In genomic region chr10:93139059-93139658, GRCh38 we compare ENCODE assay signal across 13 cellular contexts.
"Had no signal": no experiment of that assay in that cellular context is flagged by ENCODE, and none has a peak within 500 bp of the region (broad histone marks: within the 10 kb centered on the region; RNA-seq: fewer than 3 reads in every experiment).

No MANE protein-coding gene starts in this region.

- H3K4me1 Mint-ChIP-seq: activated naive CD8-positive, alpha-beta T cell treated with anti-CD3 and anti-CD28 coated beads, Interleukin-2, amount 50 U/mL, for 24 hours; stimulated activated effector memory CD8-positive, alpha-beta T cell treated with anti-CD3 and anti-CD28 coated beads, Interleukin-12 subunit alpha, Interleukin-12 subunit beta, amount 100 ng/mL, for 72 hours had no signal

- H3K4me3 Mint-ChIP-seq: activated CD4-positive, alpha-beta memory T cell treated with anti-CD3 and anti-CD28 coated beads for 36 hours; activated naive CD8-positive, alpha-beta T cell treated with anti-CD3 and anti-CD28 coated beads, Interleukin-2, amount 50 U/mL, for 24 hours; stimulated activated effector memory CD8-positive, alpha-beta T cell treated with anti-CD3 and anti-CD28 coated beads, Interleukin-12 subunit alpha, Interleukin-12 subunit beta, amount 100 ng/mL, for 72 hours had no signal

- H3K27ac ChIP-seq: cardiac muscle cell, heart left ventricle, tibial nerve had no signal

- ATAC-seq: activated naive CD8-positive, alpha-beta T cell treated with anti-CD3 and anti-CD28 coated beads, Interleukin-2, amount 50 U/mL, for 24 hours; heart left ventricle; stimulated activated effector memory CD8-positive, alpha-beta T cell treated with anti-CD3 and anti-CD28 coated beads, Interleukin-12 subunit alpha, Interleukin-12 subunit beta, amount 100 ng/mL, for 72 hours had no signal

- H3K4me3 ChIP-seq: cardiac muscle cell, heart left ventricle, skin epidermis, tibial nerve had no signal

- H3K36me3 ChIP-seq: cardiac muscle cell, heart left ventricle, tibial nerve had no signal

- H3K9me3 Mint-ChIP-seq: activated CD4-positive, alpha-beta memory T cell treated with anti-CD3 and anti-CD28 coated beads for 36 hours; activated naive CD8-positive, alpha-beta T cell treated with anti-CD3 and anti-CD28 coated beads, Interleukin-2, amount 50 U/mL, for 24 hours; stimulated activated effector memory CD8-positive, alpha-beta T cell treated with anti-CD3 and anti-CD28 coated beads, Interleukin-12 subunit alpha, Interleukin-12 subunit beta, amount 100 ng/mL, for 72 hours had no signal

- DNase-seq: activated CD4-positive, alpha-beta memory T cell treated with anti-CD3 and anti-CD28 coated beads for 36 hours; activated CD4-positive, alpha-beta T cell treated with anti-CD3 and anti-CD28 coated beads for 1 hour; activated CD8-positive, alpha-beta memory T cell treated with anti-CD3 and anti-CD28 coated beads, Interleukin-2, amount 50 U/mL, for 4 hours; activated naive CD4-positive, alpha-beta T cell treated with Interleukin-2 at 50 U/mL for 16 hours; activated naive CD8-positive, alpha-beta T cell treated with anti-CD3 and anti-CD28 coated beads, Interleukin-2, amount 50 U/mL, for 24 hours; effector CD4-positive, alpha-beta T cell; heart left ventricle; posterior cingulate gyrus; SW 1271 had no signal

- H3K27me3 ChIP-seq: cardiac muscle cell, tibial nerve had no signal

- H3K9me3 ChIP-seq: heart left ventricle, tibial nerve had no signal

- H3K27ac Mint-ChIP-seq: activated CD4-positive, alpha-beta memory T cell treated with anti-CD3 and anti-CD28 coated beads for 36 hours; activated naive CD8-positive, alpha-beta T cell treated with anti-CD3 and anti-CD28 coated beads, Interleukin-2, amount 50 U/mL, for 24 hours; stimulated activated effector memory CD8-positive, alpha-beta T cell treated with anti-CD3 and anti-CD28 coated beads, Interleukin-12 subunit alpha, Interleukin-12 subunit beta, amount 100 ng/mL, for 72 hours had no signal

- H3K36me3 Mint-ChIP-seq: activated CD4-positive, alpha-beta memory T cell treated with anti-CD3 and anti-CD28 coated beads for 36 hours; stimulated activated effector memory CD8-positive, alpha-beta T cell treated with anti-CD3 and anti-CD28 coated beads, Interleukin-12 subunit alpha, Interleukin-12 subunit beta, amount 100 ng/mL, for 72 hours had no signal
